In genomic region chr19:6235031-6235951, GRCh38 we compare ENCODE assay signal across 17 cellular contexts. TPM values are rescaled to one million over a fixed set of nuclear protein-coding genes. Genes with fewer than 3 reads are reported as not detected.
DNase-seq lines count a peak whose midpoint lies in the region; ATAC-seq and TF ChIP-seq lines count a peak whose summit lies in the region.
"Had no signal": no experiment of that assay in that cellular context is flagged by ENCODE, and none has a peak within 500 bp of the region (broad histone marks: within the 10 kb centered on the region; RNA-seq: fewer than 3 reads in every experiment).

No MANE protein-coding gene starts in this region.

- H3K27ac Mint-ChIP-seq in WTC11 = peak overlapping the region; percentile 84
- H3K27ac Mint-ChIP-seq: activated CD4-positive, alpha-beta T cell treated with anti-CD3 and anti-CD28 coated beads, Interleukin-2, amount 10 ng/mL, durations not matched to agents 24 days and 14 days; activated T-cell treated with anti-CD3 and anti-CD28 coated beads, Interleukin-2, amount 50 U/mL, for 72 hours had no signal

- H3K9ac ChIP-seq in GM23248 = no peak overlapping the region

- TF ChIP-seq POLR2A in sigmoid colon (IDR thresholded peaks at IDR 0.05) (no peak), lower leg skin (IDR thresholded peaks at IDR 0.05) (no peak)

- peaks cover 6% of the 10 kb centered on the region; the same call in 1 of the 2 replicates for H3K36me3 Mint-ChIP-seq in WTC11

- intact Hi-C loops in left lung (cut with DNase I) (no loop called here), sigmoid colon (cut with DNase I) (no loop called here), lower leg skin (cut with DNase I; ENCODE audit: low total_unique reads) (no loop called here)

- H3F3A ChIP-seq in GM23248 (ENCODE audit: insufficient read depth) = peaks cover 50% of the 10 kb centered on the region

- H3K4me3 ChIP-seq in GM23248 (no peak overlapping the region), left lung (no peak overlapping the region), sigmoid colon (no peak overlapping the region), lower leg skin (ENCODE audit: low read depth, poor library complexity, severe bottlenecking) (no peak overlapping the region)
- H3K4me3 ChIP-seq: ascending aorta, tibial artery had no signal

- CTCF ChIA-PET in WTC11 (lab: Charles Lee) = interaction anchor here (3.2 kb wide), 1 partner anchor 17 kb away, joined by 20 read pairs; no protein-coding TSS in a partner anchor

- no peaks in the 10 kb centered on the region for H3K9me2 ChIP-seq in GM23248 (ENCODE audit: insufficient read depth)

- no peaks in the 10 kb centered on the region for H4K20me1 ChIP-seq in GM23248 (ENCODE audit: insufficient read depth)

- no peaks in the 10 kb centered on the region for H3K27me3 Mint-ChIP-seq in WTC11 (ENCODE audit: low read depth)
- H3K27me3 Mint-ChIP-seq: activated CD4-positive, alpha-beta T cell treated with anti-CD3 and anti-CD28 coated beads, Interleukin-2, amount 10 ng/mL, durations not matched to agents 24 days and 14 days; CD4-positive, alpha-beta memory T cell had no signal

- WGBS in GM23248 (ENCODE audit: low coverage in 1 of 2, low lambda C conversion rate in 2 of 2, missing lambda C conversion rate in 2 of 2), 2 experiments = 69 to 70% methylated on average over 25 to 26 of the region's 26 CpGs
- 88% methylated on average over 26 of the region's 26 CpGs for WGBS in sigmoid colon, 2 donors
- 77 to 86% methylated on average over 22 to 26 of the region's 26 CpGs for WGBS in lower leg skin, 2 donors

- H3K4me2 ChIP-seq in GM23248 (ENCODE audit: unreplicated experiment) = peak overlapping the region; percentile 43

- H2AFZ ChIP-seq in GM23248 = no peak overlapping the region

- H3K4me3 Mint-ChIP-seq in WTC11 = no peak overlapping the region
- H3K4me3 Mint-ChIP-seq: activated CD4-positive, alpha-beta T cell treated with anti-CD3 and anti-CD28 coated beads, Interleukin-2, amount 10 ng/mL, durations not matched to agents 24 days and 14 days; activated T-cell treated with anti-CD3 and anti-CD28 coated beads, Interleukin-2, amount 50 U/mL, for 72 hours; CD4-positive, alpha-beta memory T cell had no signal

- H3K27ac ChIP-seq in GM23248 = no peak overlapping the region
- H3K27ac ChIP-seq in left lung = peak overlapping the region; percentile 57 to 87
- peak overlapping the region in 3 of 4 donors; percentile 31 to 65 (median 35) for H3K27ac ChIP-seq in sigmoid colon
- H3K27ac ChIP-seq: ascending aorta had no signal

- no peak for ATAC-seq in WTC11
- ATAC-seq in left lung = no peak
- ATAC-seq in HG02840 (IDR thresholded peaks at IDR 0.05; ENCODE audit: low FRiP score, unreplicated experiment) = no peak
- ATAC-seq: activated T-cell treated with anti-CD3 and anti-CD28 coated beads, Interleukin-2, amount 50 U/mL, for 72 hours had no signal

- H3K9me3 ChIP-seq in GM23248 (ENCODE audit: low read depth) = no peaks in the 10 kb centered on the region
- H3K9me3 ChIP-seq in left lung = no peaks in the 10 kb centered on the region
- no peaks in the 10 kb centered on the region for H3K9me3 ChIP-seq in sigmoid colon
- H3K9me3 ChIP-seq: ascending aorta, tibial artery had no signal

- H3K27me3 ChIP-seq in GM23248 (replicated peaks; ENCODE audit: insufficient read depth) (no peaks in the 10 kb centered on the region), left lung (no peaks in the 10 kb centered on the region), sigmoid colon (no peaks in the 10 kb centered on the region)
- H3K27me3 ChIP-seq: ascending aorta, tibial artery had no signal

- TF ChIP-seq CTCF in WTC11 (IDR thresholded peaks at IDR 0.05) = no peak
- TF ChIP-seq CTCF in left lung (IDR thresholded peaks at IDR 0.05) = no peak
- no peak for TF ChIP-seq CTCF in sigmoid colon (IDR thresholded peaks at IDR 0.05)
- TF ChIP-seq CTCF in lower leg skin (IDR thresholded peaks at IDR 0.05) = no peak

- no peaks in the 10 kb centered on the region for H3K9me3 Mint-ChIP-seq in WTC11
- H3K9me3 Mint-ChIP-seq: activated CD4-positive, alpha-beta T cell treated with anti-CD3 and anti-CD28 coated beads, Interleukin-2, amount 10 ng/mL, durations not matched to agents 24 days and 14 days; activated T-cell treated with anti-CD3 and anti-CD28 coated beads, Interleukin-2, amount 50 U/mL, for 72 hours; CD4-positive, alpha-beta memory T cell had no signal

- no peak for DNase-seq in GM23248
- DNase-seq in WTC11 (ENCODE audit: low spot score) = no peak
- peak in 1 of 2 donors; percentile 53 for DNase-seq in left lung
- DNase-seq in sigmoid colon = no peak
- no peak for DNase-seq in lower leg skin (ENCODE audit: low spot score in 2 of 2)
- no peak for DNase-seq in dermis blood vessel endothelial cell
- no peak for DNase-seq in activated naive CD4-positive, alpha-beta T cell (lab: John Stamatoyannopoulos, UW)
- DNase-seq: activated CD4-positive, alpha-beta T cell treated with anti-CD3 and anti-CD28 coated beads, Interleukin-2, amount 10 ng/mL, durations not matched to agents 24 days and 14 days; activated T-cell treated with anti-CD3 and anti-CD28 coated beads, Interleukin-2, amount 50 U/mL, for 72 hours; NCI-H1092; SHP77 treated with DMSO at 0.1 percent for 48 hours; stimulated activated CD4-positive, alpha-beta T cell treated with anti-CD3 and anti-CD28 coated beads, Interleukin-2, amount 100 ng/mL, for 24 hours; T-helper 9 cell; tibial artery had no signal

- peaks cover 84% of the 10 kb centered on the region for H3K79me2 ChIP-seq in GM23248 (ENCODE audit: insufficient read depth)

- TF ChIP-seq EP300 in sigmoid colon (IDR thresholded peaks at IDR 0.05) = no peak

- H3K4me1 ChIP-seq in GM23248 (ENCODE audit: insufficient read depth) = peaks cover 56% of the 10 kb centered on the region
- H3K4me1 ChIP-seq in left lung = peaks cover 50 to 88% of the 10 kb centered on the region in 2 donors
- peaks cover 0 to 77% (median 68%) of the 10 kb centered on the region in 4 donors for H3K4me1 ChIP-seq in sigmoid colon

- POLR2A ChIA-PET in WTC11 (lab: Charles Lee) = no interaction called here

- H3K36me3 ChIP-seq in GM23248 (ENCODE audit: low read depth) (no peaks in the 10 kb centered on the region), left lung (peaks cover 0 to 3% of the 10 kb centered on the region in 2 donors), sigmoid colon (peaks cover 0 to 2% (median 1%) of the 10 kb centered on the region in 4 donors)

- H3K4me1 Mint-ChIP-seq in WTC11 = peaks cover 16% of the 10 kb centered on the region

- in situ Hi-C loops in GM23248 (cut with MboI) = no loop called here

TF ChIP-seq in WTC11, 78 proteins besides CTCF, POLR2A, EP300 and RAD21 (continues in another document):
- TF ChIP-seq HMGXB4 (CRISPR knock-in tag; IDR thresholded peaks at IDR 0.05) (no peak), SMAD3 (CRISPR knock-in tag; IDR thresholded peaks at IDR 0.05; ENCODE audit: borderline replicate concordance) (no peak), ARID4B (CRISPR knock-in tag; IDR thresholded peaks at IDR 0.05; ENCODE audit: borderline replicate concordance) (no peak), FOXJ3 (CRISPR knock-in tag; IDR thresholded peaks at IDR 0.05; ENCODE audit: borderline replicate concordance) (no peak), NR3C1 (CRISPR knock-in tag; conservative IDR thresholded peaks at IDR 0.05; ENCODE audit: low read depth) (no peak), NR2C2 (CRISPR knock-in tag; IDR thresholded peaks at IDR 0.05) (no peak)

RNA-seq across cellular contexts. Expression of gene MLLT1, which starts 44.5 kb away (rescaled TPM):
- 17.3 and 19.1 TPM in 2 replicates for total RNA-seq in GM23248 (2014; rRNA removed; shearing (Covaris generic))
- polyA plus RNA-seq in GM23248 (2016; fragmentation: Nextera tagmentation; extraction: Ambion mirVana) (13.3 and 14.3 TPM in 2 replicates), sigmoid colon (10 to 100 TPM in 2 of 3 donors, 1 to 10 TPM in 1; 9.9 to 25.5 (median 15.0) TPM)
- total RNA-seq in WTC11 (2021) (49.9 to 58.2 TPM (median 50.2 TPM) in 3 replicates), left lung (10 to 100 TPM; 69.3 to 71.3 TPM), sigmoid colon (10 to 100 TPM; 12.5 to 20.8 (median 17.6) TPM), lower leg skin (10 to 100 TPM; 16.9 to 25.8 (median 24.3) TPM), dermis blood vessel endothelial cell (5.1 and 13.2 TPM in 2 replicates)
